Comparison of ENCODE assay signal across 1 cellular context in genomic region chr10:13100349-13101294, GRCh38.
TF ChIP-seq lines count a peak whose summit lies in the region.

No MANE protein-coding gene starts in this region.

TF ChIP-seq in neural cell, 6 proteins besides CTCF, POLR2A, EP300 and RAD21 (continued from another document):
- TF ChIP-seq SMC3 (conservative IDR thresholded peaks at IDR 0.05; ENCODE audit: poor library complexity) = no peak
